ENCODE assay signal across 1 cellular context in the genomic region with DNA sequence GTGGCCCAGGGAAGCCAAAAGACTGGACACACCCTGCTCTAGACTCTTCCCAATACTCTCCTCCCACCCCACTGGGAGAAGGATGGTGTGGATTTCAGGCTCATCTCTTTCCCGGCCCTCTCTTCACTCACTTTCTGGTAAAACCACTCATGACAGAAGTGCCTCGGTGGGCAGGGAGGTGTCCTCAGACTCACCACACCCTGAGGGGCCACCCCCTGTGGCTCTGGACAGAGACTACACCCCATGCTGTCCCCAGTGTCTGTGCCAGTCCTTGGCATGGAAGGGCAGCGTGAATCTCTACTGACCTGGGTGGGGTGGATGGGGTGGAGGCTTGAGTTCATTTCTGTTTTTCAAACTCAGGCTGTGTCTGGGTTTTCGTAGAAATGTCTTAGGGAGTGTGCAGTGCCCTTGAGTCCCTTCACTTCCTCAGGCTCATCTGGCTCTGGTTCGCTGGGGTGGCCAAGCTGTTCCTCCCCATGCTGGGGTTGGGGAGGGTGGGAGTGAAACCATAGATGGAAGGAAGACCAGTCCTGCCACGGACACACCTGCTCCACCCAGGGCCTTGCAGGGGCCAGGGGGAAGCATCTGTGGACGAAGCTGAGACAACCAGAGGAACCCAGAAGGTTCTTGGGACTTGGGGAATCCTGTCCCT.
TF ChIP-seq lines count a peak whose summit lies in the region.

No MANE protein-coding gene starts in this region.

TF ChIP-seq in HepG2, 621 proteins besides CTCF, POLR2A, EP300 and RAD21 (continued from another document):
- TF ChIP-seq, protein P1, sequence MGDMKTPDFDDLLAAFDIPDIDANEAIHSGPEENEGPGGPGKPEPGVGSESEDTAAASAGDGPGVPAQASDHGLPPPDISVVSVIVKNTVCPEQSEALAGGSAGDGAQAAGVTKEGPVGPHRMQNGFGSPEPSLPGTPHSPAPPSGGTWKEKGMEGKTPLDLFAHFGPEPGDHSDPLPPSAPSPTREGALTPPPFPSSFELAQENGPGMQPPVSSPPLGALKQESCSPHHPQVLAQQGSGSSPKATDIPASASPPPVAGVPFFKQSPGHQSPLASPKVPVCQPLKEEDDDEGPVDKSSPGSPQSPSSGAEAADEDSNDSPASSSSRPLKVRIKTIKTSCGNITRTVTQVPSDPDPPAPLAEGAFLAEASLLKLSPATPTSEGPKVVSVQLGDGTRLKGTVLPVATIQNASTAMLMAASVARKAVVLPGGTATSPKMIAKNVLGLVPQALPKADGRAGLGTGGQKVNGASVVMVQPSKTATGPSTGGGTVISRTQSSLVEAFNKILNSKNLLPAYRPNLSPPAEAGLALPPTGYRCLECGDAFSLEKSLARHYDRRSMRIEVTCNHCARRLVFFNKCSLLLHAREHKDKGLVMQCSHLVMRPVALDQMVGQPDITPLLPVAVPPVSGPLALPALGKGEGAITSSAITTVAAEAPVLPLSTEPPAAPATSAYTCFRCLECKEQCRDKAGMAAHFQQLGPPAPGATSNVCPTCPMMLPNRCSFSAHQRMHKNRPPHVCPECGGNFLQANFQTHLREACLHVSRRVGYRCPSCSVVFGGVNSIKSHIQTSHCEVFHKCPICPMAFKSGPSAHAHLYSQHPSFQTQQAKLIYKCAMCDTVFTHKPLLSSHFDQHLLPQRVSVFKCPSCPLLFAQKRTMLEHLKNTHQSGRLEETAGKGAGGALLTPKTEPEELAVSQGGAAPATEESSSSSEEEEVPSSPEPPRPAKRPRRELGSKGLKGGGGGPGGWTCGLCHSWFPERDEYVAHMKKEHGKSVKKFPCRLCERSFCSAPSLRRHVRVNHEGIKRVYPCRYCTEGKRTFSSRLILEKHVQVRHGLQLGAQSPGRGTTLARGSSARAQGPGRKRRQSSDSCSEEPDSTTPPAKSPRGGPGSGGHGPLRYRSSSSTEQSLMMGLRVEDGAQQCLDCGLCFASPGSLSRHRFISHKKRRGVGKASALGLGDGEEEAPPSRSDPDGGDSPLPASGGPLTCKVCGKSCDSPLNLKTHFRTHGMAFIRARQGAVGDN (CRISPR knock-in tag; IDR thresholded peaks at IDR 0.05), result 0 out of 2 replicates have a peak, but pooled peaks have one; percentile 9
